ENCODE assay signal across 1 cellular context in genomic region chr19:44725251-44725650, GRCh38.
TF ChIP-seq lines count a peak whose summit lies in the region.

No MANE protein-coding gene starts in this region.

TF ChIP-seq in H1, 55 proteins besides CTCF, POLR2A, EP300 and RAD21:
- TF ChIP-seq EZH2 (IDR thresholded peaks at IDR 0.05; ENCODE audit: low read depth, low read length, severe bottlenecking) = no peak
- no peak for TF ChIP-seq EGR1 (IDR thresholded peaks at IDR 0.05; ENCODE audit: borderline replicate concordance, low read depth, low read length)
- no peak for TF ChIP-seq TAF7 (optimal IDR thresholded peaks at IDR 0.05; ENCODE audit: borderline replicate concordance, low read depth, low read length)
- TF ChIP-seq SP4 (IDR thresholded peaks at IDR 0.05; ENCODE audit: low read length) = no peak
- TF ChIP-seq HDAC6 (IDR thresholded peaks at IDR 0.05; ENCODE audit: low read depth, low read length) = no peak
- TF ChIP-seq CREB1 (IDR thresholded peaks at IDR 0.05) = no peak
